11 cellular contexts compared by ENCODE assay signal in genomic region chr17:40419559-40420331, GRCh38. TPM values are rescaled to one million over a fixed set of nuclear protein-coding genes. Genes with fewer than 3 reads are reported as not detected.
DNase-seq lines count a peak whose midpoint lies in the region; ATAC-seq and TF ChIP-seq lines count a peak whose summit lies in the region.
"Had no signal": no experiment of that assay in that cellular context is flagged by ENCODE, and none has a peak within 500 bp of the region (broad histone marks: within the 10 kb centered on the region; RNA-seq: fewer than 3 reads in every experiment).

No MANE protein-coding gene starts in this region.

- DNase-seq in DMS153 (lab: John Stamatoyannopoulos, UW) = peak; percentile 72
- peak; percentile 39 for DNase-seq in activated CD4-positive, alpha-beta memory T cell treated with anti-CD3 and anti-CD28 coated beads for 36 hours
- no peak for DNase-seq in naive thymus-derived CD8-positive, alpha-beta T cell
- DNase-seq in mucosa of descending colon = no peak
- DNase-seq: stimulated activated CD4-positive, alpha-beta T cell treated with anti-CD3 and anti-CD28 coated beads, Interleukin-2, amount 100 ng/mL, for 24 hours; uterus had no signal

- H3K4me3 Mint-ChIP-seq in activated CD4-positive, alpha-beta memory T cell treated with anti-CD3 and anti-CD28 coated beads for 36 hours = no peak overlapping the region
- H3K4me3 Mint-ChIP-seq in naive thymus-derived CD8-positive, alpha-beta T cell = peak overlapping the region; percentile 34 to 82 (median 71)

- peaks cover 4% of the 10 kb centered on the region for H3K4me1 ChIP-seq in mucosa of descending colon (ENCODE audit: low read depth)

- peaks cover 20% of the 10 kb centered on the region for H3K36me3 Mint-ChIP-seq in activated CD4-positive, alpha-beta memory T cell treated with anti-CD3 and anti-CD28 coated beads for 36 hours
- no peaks in the 10 kb centered on the region for H3K36me3 Mint-ChIP-seq in naive thymus-derived CD8-positive, alpha-beta T cell

- POLR2A ChIA-PET in activated CD4-positive, alpha-beta memory T cell treated with anti-CD3 and anti-CD28 coated beads for 36 hours (lab: Charles Lee) = interaction anchor here (1.0 to 1.8 kb wide), 2 partner anchors 114 to 120 kb away, joined by 5 read pairs; no protein-coding TSS in a partner anchor
- POLR2A ChIA-PET in naive thymus-derived CD8-positive, alpha-beta T cell (lab: Charles Lee) = interaction anchor here (0.6 to 1.0 kb wide), 3 partner anchors 15 to 1265 kb away, joined by 3 to 8 read pairs (median 6); no protein-coding TSS in a partner anchor

- H3K9me3 ChIP-seq in mucosa of descending colon = no peaks in the 10 kb centered on the region
- H3K9me3 ChIP-seq: SJSA1, uterus had no signal

- TF ChIP-seq RAD21 in Ishikawa (IDR thresholded peaks at IDR 0.05; ENCODE audit: low read depth) = no peak

- CTCF ChIA-PET in activated CD4-positive, alpha-beta memory T cell treated with anti-CD3 and anti-CD28 coated beads for 36 hours (lab: Charles Lee) = interaction anchor here (0.8 to 2.9 kb wide), 7 partner anchors 7 to 140 kb away, joined by 3 to 18 read pairs (median 4); no protein-coding TSS in a partner anchor

- no peak for TF ChIP-seq EP300 in Ishikawa (IDR thresholded peaks at IDR 0.05; ENCODE audit: borderline replicate concordance)

- no peaks in the 10 kb centered on the region for H3K36me3 ChIP-seq in mucosa of descending colon (ENCODE audit: low read depth)
- H3K36me3 ChIP-seq: uterus had no signal

- H3K27ac Mint-ChIP-seq in activated CD4-positive, alpha-beta memory T cell treated with anti-CD3 and anti-CD28 coated beads for 36 hours = peak overlapping the region; percentile 61
- peak overlapping the region in 6 of 10 donors; percentile 0 to 76 (median 56) for H3K27ac Mint-ChIP-seq in naive thymus-derived CD8-positive, alpha-beta T cell

- no peaks in the 10 kb centered on the region for H3K27me3 Mint-ChIP-seq in activated CD4-positive, alpha-beta memory T cell treated with anti-CD3 and anti-CD28 coated beads for 36 hours
- H3K27me3 Mint-ChIP-seq in naive thymus-derived CD8-positive, alpha-beta T cell = peaks cover 0 to 4% (median 0%) of the 10 kb centered on the region in 5 donors

- H3K4me3 ChIP-seq in mucosa of descending colon = no peak overlapping the region
- H3K4me3 ChIP-seq: SJSA1, uterus had no signal

- H3K4me1 Mint-ChIP-seq in activated CD4-positive, alpha-beta memory T cell treated with anti-CD3 and anti-CD28 coated beads for 36 hours (ENCODE audit: low read depth) = peaks cover 30% of the 10 kb centered on the region
- H3K4me1 Mint-ChIP-seq in naive thymus-derived CD8-positive, alpha-beta T cell = peaks cover 6 to 27% (median 19%) of the 10 kb centered on the region in 4 donors

- H3K9me3 Mint-ChIP-seq in activated CD4-positive, alpha-beta memory T cell treated with anti-CD3 and anti-CD28 coated beads for 36 hours = no peaks in the 10 kb centered on the region
- H3K9me3 Mint-ChIP-seq in naive thymus-derived CD8-positive, alpha-beta T cell = no peaks in the 10 kb centered on the region

- TF ChIP-seq CTCF in mucosa of descending colon (IDR thresholded peaks at IDR 0.05) = no peak

- no peak for ATAC-seq in naive thymus-derived CD8-positive, alpha-beta T cell
- ATAC-seq in HG03108 (IDR thresholded peaks at IDR 0.05; ENCODE audit: unreplicated experiment) = no peak
- ATAC-seq in mucosa of descending colon = no peak
- ATAC-seq in GM18511 (IDR thresholded peaks at IDR 0.05; ENCODE audit: unreplicated experiment) = no peak

- intact Hi-C loops in activated CD4-positive, alpha-beta memory T cell treated with anti-CD3 and anti-CD28 coated beads for 36 hours (cut with micrococcal nuclease) = loop anchor here (1.0 to 5.0 kb wide), 3 partner anchors 26 to 102 kb away; no protein-coding TSS in a partner anchor
- intact Hi-C loops in mucosa of descending colon (cut with DNase I, micrococcal nuclease) = loop anchor here (10.0 kb wide), 2 partner anchors 65 to 115 kb away; partner anchors contain the start of gene RARA (in 1 of the 2)

TF ChIP-seq in Ishikawa, 13 proteins besides CTCF, POLR2A, EP300 and RAD21:
- TF ChIP-seq NFIC (IDR thresholded peaks at IDR 0.05) (peak; percentile 59), YY1 (IDR thresholded peaks at IDR 0.05; ENCODE audit: low read depth) (no peak)

RNA-seq across cellular contexts. Expression of gene TOP2A, which starts 2.0 kb away (rescaled TPM):
- total RNA-seq in activated CD4-positive, alpha-beta memory T cell treated with anti-CD3 and anti-CD28 coated beads for 36 hours = 100 to 1,000 TPM; 301 to 311 TPM
- total RNA-seq in naive thymus-derived CD8-positive, alpha-beta T cell = under 1 TPM; 0.41 to 0.81 TPM
- polyA plus RNA-seq in naive thymus-derived CD8-positive, alpha-beta T cell = under 1 TPM in 1 of 3 donors, not detected in 2; 0.14 TPM
- 10 to 100 TPM in 2 of 3 donors, 1 to 10 TPM in 1; 6.9 to 50.1 (median 11.4) TPM for total RNA-seq in mucosa of descending colon

RNA-seq across cellular contexts. Expression of gene IGFBP4, which starts 23.5 kb away (rescaled TPM):
- total RNA-seq in activated CD4-positive, alpha-beta memory T cell treated with anti-CD3 and anti-CD28 coated beads for 36 hours = 10 to 100 TPM; 14.6 to 15.5 TPM
- under 1 TPM; 0.80 to 0.86 TPM for total RNA-seq in naive thymus-derived CD8-positive, alpha-beta T cell
- 1 to 10 TPM in 1 of 3 donors, under 1 TPM in 1, not detected in 1; 0.09 to 1.0 TPM for polyA plus RNA-seq in naive thymus-derived CD8-positive, alpha-beta T cell
- 100 to 1,000 TPM; 215 to 459 (median 244) TPM for total RNA-seq in mucosa of descending colon

RNA-seq across cellular contexts. Expression of gene GJD3, which starts 55.2 kb away (rescaled TPM):
- total RNA-seq in activated CD4-positive, alpha-beta memory T cell treated with anti-CD3 and anti-CD28 coated beads for 36 hours = under 1 TPM in 1 of 2 experiments, not detected in 1; 0.27 TPM
- total RNA-seq in naive thymus-derived CD8-positive, alpha-beta T cell = not detected
- not detected for polyA plus RNA-seq in naive thymus-derived CD8-positive, alpha-beta T cell
- 1 to 10 TPM in 2 of 3 donors, under 1 TPM in 1; 0.81 to 1.4 (median 1.2) TPM for total RNA-seq in mucosa of descending colon
- total RNA-seq: HT1080, SJSA1 had no signal

Comparison
In these comparisons a context has a peak if more than half of its experiments do, and no peak if none do; other contexts are left out.
1. DNase-seq: peak in DMS153 (single experiment) and activated CD4-positive, alpha-beta memory T cell treated with anti-CD3 and anti-CD28 coated beads for 36 hours (single experiment); none in naive thymus-derived CD8-positive, alpha-beta T cell (0 of 10) and mucosa of descending colon (0 of 3).
2. RNA of gene TOP2A, which starts 2.0 kb away (total RNA-seq): 301 to 311 TPM in activated CD4-positive, alpha-beta memory T cell treated with anti-CD3 and anti-CD28 coated beads for 36 hours; 6.9 to 50.1 TPM in mucosa of descending colon and 0.41 to 0.81 TPM in naive thymus-derived CD8-positive, alpha-beta T cell; every median in the first group is over 4 times any median in the second.
3. RNA of gene IGFBP4, which starts 23.5 kb away (total RNA-seq): 215 to 459 TPM in mucosa of descending colon; 14.6 to 15.5 TPM in activated CD4-positive, alpha-beta memory T cell treated with anti-CD3 and anti-CD28 coated beads for 36 hours and 0.80 to 0.86 TPM in naive thymus-derived CD8-positive, alpha-beta T cell; every median in the first group is over 10 times any median in the second.